23 cellular contexts compared by ENCODE assay signal in genomic region chr9:126872516-126872915, GRCh38. TPM values are rescaled to one million over a fixed set of nuclear protein-coding genes. Genes with fewer than 3 reads are reported as not detected.
DNase-seq lines count a peak whose midpoint lies in the region; ATAC-seq, FAIRE-seq and TF ChIP-seq lines count a peak whose summit lies in the region.
"Had no signal": no experiment of that assay in that cellular context is flagged by ENCODE, and none has a peak within 500 bp of the region (broad histone marks: within the 10 kb centered on the region; RNA-seq: fewer than 3 reads in every experiment).

No MANE protein-coding gene starts in this region.

- H3K4me1 Mint-ChIP-seq in activated CD8-positive, alpha-beta memory T cell treated with anti-CD3 and anti-CD28 coated beads, Interleukin-2, amount 10 ng/mL, durations not matched to agents 7 days and 5 days: peaks cover 21% of the 10 kb centered on the region
- H3K4me1 Mint-ChIP-seq in activated T-helper 17 cell treated with anti-CD3 and anti-CD28 coated beads, Interleukin-2, amount 50 U/mL, for 72 hours: peaks cover 21% of the 10 kb centered on the region
- peaks cover 23% of the 10 kb centered on the region for H3K4me1 Mint-ChIP-seq in nephron progenitor cell

- no peak for TF ChIP-seq POLR2A in GM12891 (IDR thresholded peaks at IDR 0.05; ENCODE audit: low read depth, low read length)

- H3K36me3 Mint-ChIP-seq in activated CD8-positive, alpha-beta memory T cell treated with anti-CD3 and anti-CD28 coated beads, Interleukin-2, amount 10 ng/mL, durations not matched to agents 7 days and 5 days: peaks cover 8% of the 10 kb centered on the region
- peaks cover 13% of the 10 kb centered on the region for H3K36me3 Mint-ChIP-seq in activated T-helper 17 cell treated with anti-CD3 and anti-CD28 coated beads, Interleukin-2, amount 50 U/mL, for 72 hours (ENCODE audit: low read depth)
- peaks cover 51% of the 10 kb centered on the region for H3K36me3 Mint-ChIP-seq in nephron progenitor cell (ENCODE audit: low read depth)
- H3K36me3 Mint-ChIP-seq: activated naive CD4-positive, alpha-beta T cell treated with anti-CD3 and anti-CD28 coated beads, Interleukin-2, amount 50 U/mL, for 24 hours had no signal

- H3K27me3 Mint-ChIP-seq in activated CD8-positive, alpha-beta memory T cell treated with anti-CD3 and anti-CD28 coated beads, Interleukin-2, amount 10 ng/mL, durations not matched to agents 7 days and 5 days: no peaks in the 10 kb centered on the region
- H3K27me3 Mint-ChIP-seq in activated T-helper 17 cell treated with anti-CD3 and anti-CD28 coated beads, Interleukin-2, amount 50 U/mL, for 72 hours: no peaks in the 10 kb centered on the region
- peaks cover 4% of the 10 kb centered on the region for H3K27me3 Mint-ChIP-seq in nephron progenitor cell (ENCODE audit: low read depth, poor library complexity)
- H3K27me3 Mint-ChIP-seq: activated CD4-positive, alpha-beta T cell treated with anti-CD3 and anti-CD28 coated beads, Interleukin-2, amount 10 ng/mL, durations not matched to agents 7 days and 5 days; activated naive CD4-positive, alpha-beta T cell treated with anti-CD3 and anti-CD28 coated beads, Interleukin-2, amount 50 U/mL, for 24 hours had no signal

- peak; percentile 66 for FAIRE-seq in GM12891 (lab: Jason Lieb, UNC)
- FAIRE-seq: A204.1, keratinocyte, small intestine, TTC549 had no signal

- TF ChIP-seq CTCF in nephron progenitor cell (IDR thresholded peaks at IDR 0.05): no peak

- CTCF ChIA-PET in activated CD8-positive, alpha-beta memory T cell treated with anti-CD3 and anti-CD28 coated beads, Interleukin-2, amount 10 ng/mL, durations not matched to agents 7 days and 5 days (lab: Charles Lee): no interaction called here

- ATAC-seq in activated CD8-positive, alpha-beta memory T cell treated with anti-CD3 and anti-CD28 coated beads, Interleukin-2, amount 10 ng/mL, durations not matched to agents 7 days and 5 days: peak; percentile 42
- ATAC-seq in activated T-helper 17 cell treated with anti-CD3 and anti-CD28 coated beads, Interleukin-2, amount 50 U/mL, for 72 hours (replicated peaks): peak; percentile 37

- no peak for DNase-seq in activated CD8-positive, alpha-beta memory T cell treated with anti-CD3 and anti-CD28 coated beads, Interleukin-2, amount 10 ng/mL, durations not matched to agents 7 days and 5 days
- no peak for DNase-seq in activated CD8-positive, alpha-beta memory T cell treated with anti-CD3 and anti-CD28 coated beads, Interleukin-2, amount 50 U/mL, for 4 hours
- DNase-seq in GM12891 (ENCODE audit: insufficient read length, low spot score): no peak
- DNase-seq in nephron progenitor cell: no peak
- no peak for DNase-seq in NCI-H1048 (lab: John Stamatoyannopoulos, UW)
- DNase-seq in DMS 273 treated with DMSO at 0.1 percent for 48 hours (lab: John Stamatoyannopoulos, UW): no peak
- DNase-seq in NCI-H1417 treated with DMSO at 0.1 percent for 48 hours (lab: John Stamatoyannopoulos, UW): no peak
- DNase-seq: activated CD4-positive, alpha-beta T cell treated with anti-CD3 and anti-CD28 coated beads, Interleukin-2, amount 10 ng/mL, durations not matched to agents 7 days and 5 days; cortex of kidney; GF-D8; hypothalamus; KBM-7; NCI-H1092; NCI-H510A treated with DMSO at 0.1 percent for 48 hours; small intestine; stimulated activated CD4-positive, alpha-beta T cell treated with anti-CD3 and anti-CD28 coated beads, Interleukin-4, amount 100 ng/mL, for 24 hours; substantia nigra; uterus had no signal

- no peak overlapping the region for H3K4me3 Mint-ChIP-seq in activated CD8-positive, alpha-beta memory T cell treated with anti-CD3 and anti-CD28 coated beads, Interleukin-2, amount 10 ng/mL, durations not matched to agents 7 days and 5 days
- H3K4me3 Mint-ChIP-seq in activated T-helper 17 cell treated with anti-CD3 and anti-CD28 coated beads, Interleukin-2, amount 50 U/mL, for 72 hours: no peak overlapping the region
- H3K4me3 Mint-ChIP-seq in nephron progenitor cell: no peak overlapping the region
- H3K4me3 Mint-ChIP-seq: activated CD4-positive, alpha-beta T cell treated with anti-CD3 and anti-CD28 coated beads, Interleukin-2, amount 10 ng/mL, durations not matched to agents 7 days and 5 days; activated naive CD4-positive, alpha-beta T cell treated with anti-CD3 and anti-CD28 coated beads, Interleukin-2, amount 50 U/mL, for 24 hours had no signal

- no peaks in the 10 kb centered on the region for H3K9me3 Mint-ChIP-seq in activated CD8-positive, alpha-beta memory T cell treated with anti-CD3 and anti-CD28 coated beads, Interleukin-2, amount 10 ng/mL, durations not matched to agents 7 days and 5 days (ENCODE audit: low read depth)
- H3K9me3 Mint-ChIP-seq in activated T-helper 17 cell treated with anti-CD3 and anti-CD28 coated beads, Interleukin-2, amount 50 U/mL, for 72 hours: no peaks in the 10 kb centered on the region
- H3K9me3 Mint-ChIP-seq in nephron progenitor cell: peaks cover 3% of the 10 kb centered on the region
- H3K9me3 Mint-ChIP-seq: activated CD4-positive, alpha-beta T cell treated with anti-CD3 and anti-CD28 coated beads, Interleukin-2, amount 10 ng/mL, durations not matched to agents 7 days and 5 days; activated naive CD4-positive, alpha-beta T cell treated with anti-CD3 and anti-CD28 coated beads, Interleukin-2, amount 50 U/mL, for 24 hours had no signal

- no peak overlapping the region for H3K27ac Mint-ChIP-seq in activated CD8-positive, alpha-beta memory T cell treated with anti-CD3 and anti-CD28 coated beads, Interleukin-2, amount 10 ng/mL, durations not matched to agents 7 days and 5 days
- no peak overlapping the region for H3K27ac Mint-ChIP-seq in activated T-helper 17 cell treated with anti-CD3 and anti-CD28 coated beads, Interleukin-2, amount 50 U/mL, for 72 hours
- H3K27ac Mint-ChIP-seq in nephron progenitor cell: peak overlapping the region; percentile 88
- H3K27ac Mint-ChIP-seq: activated CD4-positive, alpha-beta T cell treated with anti-CD3 and anti-CD28 coated beads, Interleukin-2, amount 10 ng/mL, durations not matched to agents 7 days and 5 days; activated naive CD4-positive, alpha-beta T cell treated with anti-CD3 and anti-CD28 coated beads, Interleukin-2, amount 50 U/mL, for 24 hours had no signal

TF ChIP-seq in GM12891, 5 proteins besides CTCF, POLR2A, EP300 and RAD21:
- TF ChIP-seq SPI1 (IDR thresholded peaks at IDR 0.05; ENCODE audit: low read depth, low read length) (no peak), PAX5 (IDR thresholded peaks at IDR 0.05; ENCODE audit: insufficient read depth, low read length, severe bottlenecking) (no peak), POU2F2 (IDR thresholded peaks at IDR 0.05; ENCODE audit: low read depth, low read length) (no peak), POLR2AphosphoS5 (IDR thresholded peaks at IDR 0.05; ENCODE audit: low read depth, low read length) (no peak), TAF1 (IDR thresholded peaks at IDR 0.05; ENCODE audit: low read depth, low read length) (no peak)

RNA-seq across cellular contexts. Expression of gene ZBTB34, which starts 12.1 kb away (rescaled TPM):
- 1 to 10 TPM; 7.4 to 7.5 TPM for total RNA-seq in activated CD8-positive, alpha-beta memory T cell treated with anti-CD3 and anti-CD28 coated beads, Interleukin-2, amount 10 ng/mL, durations not matched to agents 7 days and 5 days
- 1.3 TPM for polyA plus RNA-seq in GM12891 (2012; ENCODE audit: low read depth, missing spikeins)
- total RNA-seq in activated T-helper 17 cell treated with anti-CD3 and anti-CD28 coated beads, Interleukin-2, amount 50 U/mL, for 72 hours: 1 to 10 TPM; 5.0 to 7.8 TPM

RNA-seq across cellular contexts. Expression of gene RALGPS1, which starts 42.1 kb away (rescaled TPM):
- 1 to 10 TPM; 1.9 to 4.4 TPM for total RNA-seq in activated CD8-positive, alpha-beta memory T cell treated with anti-CD3 and anti-CD28 coated beads, Interleukin-2, amount 10 ng/mL, durations not matched to agents 7 days and 5 days
- 1.6 TPM for polyA plus RNA-seq in GM12891 (2012; ENCODE audit: low read depth, missing spikeins)
- total RNA-seq in activated T-helper 17 cell treated with anti-CD3 and anti-CD28 coated beads, Interleukin-2, amount 50 U/mL, for 72 hours: 1 to 10 TPM; 2.3 to 3.4 TPM
